ENCODE assay signal across 1 cellular context in genomic region chr20:3072530-3073250, GRCh38.
A peak's percentile ranks its signal among the peaks of the same experiment; 100 is the strongest.
TF ChIP-seq lines count a peak whose summit lies in the region.

No MANE protein-coding gene starts in this region.

TF ChIP-seq in HepG2, 621 proteins besides CTCF, POLR2A, EP300 and RAD21 (continued from another document):
- TF ChIP-seq ARID2 (CRISPR knock-in tag; IDR thresholded peaks at IDR 0.05; ENCODE audit: borderline replicate concordance) (no peak), NFE2L1 (CRISPR knock-in tag; IDR thresholded peaks at IDR 0.05; ENCODE audit: borderline replicate concordance) (no peak), NFYC (CRISPR knock-in tag; IDR thresholded peaks at IDR 0.05) (no peak), ZNF205 (CRISPR knock-in tag; IDR thresholded peaks at IDR 0.05) (no peak), ZNF225 (CRISPR knock-in tag; IDR thresholded peaks at IDR 0.05) (0 out of 2 replicates have a peak, but pooled peaks have one; percentile 43), ZC3H4 (CRISPR knock-in tag; IDR thresholded peaks at IDR 0.05; ENCODE audit: borderline replicate concordance) (no peak)
- TF ChIP-seq, protein P1, sequence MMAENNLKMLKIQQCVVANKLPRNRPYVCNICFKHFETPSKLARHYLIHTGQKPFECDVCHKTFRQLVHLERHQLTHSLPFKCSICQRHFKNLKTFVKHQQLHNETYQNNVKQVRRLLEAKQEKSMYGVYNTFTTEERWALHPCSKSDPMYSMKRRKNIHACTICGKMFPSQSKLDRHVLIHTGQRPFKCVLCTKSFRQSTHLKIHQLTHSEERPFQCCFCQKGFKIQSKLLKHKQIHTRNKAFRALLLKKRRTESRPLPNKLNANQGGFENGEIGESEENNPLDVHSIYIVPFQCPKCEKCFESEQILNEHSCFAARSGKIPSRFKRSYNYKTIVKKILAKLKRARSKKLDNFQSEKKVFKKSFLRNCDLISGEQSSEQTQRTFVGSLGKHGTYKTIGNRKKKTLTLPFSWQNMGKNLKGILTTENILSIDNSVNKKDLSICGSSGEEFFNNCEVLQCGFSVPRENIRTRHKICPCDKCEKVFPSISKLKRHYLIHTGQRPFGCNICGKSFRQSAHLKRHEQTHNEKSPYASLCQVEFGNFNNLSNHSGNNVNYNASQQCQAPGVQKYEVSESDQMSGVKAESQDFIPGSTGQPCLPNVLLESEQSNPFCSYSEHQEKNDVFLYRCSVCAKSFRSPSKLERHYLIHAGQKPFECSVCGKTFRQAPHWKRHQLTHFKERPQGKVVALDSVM (CRISPR knock-in tag; IDR thresholded peaks at IDR 0.05) = no peak
